In the genomic region with DNA sequence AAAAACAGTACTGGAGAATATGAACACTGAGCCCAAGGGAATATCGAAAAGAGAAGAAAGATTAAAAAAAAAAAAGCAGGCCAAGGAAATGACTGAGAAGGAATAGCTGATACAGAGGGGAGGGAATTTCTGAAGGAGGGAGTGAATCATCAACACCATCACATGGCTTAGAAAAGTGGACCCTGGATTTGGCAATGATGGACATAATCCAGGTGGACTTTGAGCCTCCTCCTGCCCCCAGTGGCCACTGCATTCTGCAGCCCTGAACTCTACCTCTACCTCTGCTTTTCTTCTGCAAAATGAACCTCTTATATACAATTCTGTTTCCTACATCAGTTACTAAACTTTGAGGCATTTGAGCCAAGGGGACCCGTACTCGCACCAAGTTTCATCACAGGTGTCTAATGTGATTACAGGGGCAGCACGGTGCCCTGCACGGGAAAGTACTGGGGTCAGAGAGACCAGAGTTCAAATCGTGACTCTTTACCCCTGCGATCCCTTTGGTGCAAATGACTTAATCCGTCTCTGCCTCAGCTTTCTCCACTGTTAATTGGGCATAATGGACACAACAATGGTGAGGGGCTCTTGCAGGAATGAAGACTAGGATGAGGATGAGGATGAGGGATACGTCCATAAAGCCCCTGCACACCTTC, we compare ENCODE assay signal across 8 cellular contexts. TPM values are rescaled to one million over a fixed set of nuclear protein-coding genes. Genes with fewer than 3 reads are reported as not detected.
A peak's percentile ranks its signal among the peaks of the same experiment; 100 is the strongest.
DNase-seq lines count a peak whose midpoint lies in the region; ATAC-seq, FAIRE-seq and TF ChIP-seq lines count a peak whose summit lies in the region.

No MANE protein-coding gene starts in this region.

- H3K4me2 ChIP-seq in MM.1S (ENCODE audit: low read depth, low read length) = peak overlapping the region; percentile 94

- peaks cover 33% of the 10 kb centered on the region for H3K36me3 Mint-ChIP-seq in nephron progenitor cell (ENCODE audit: low read depth)

- WGBS in ectodermal cell, 2 experiments = 76 to 80% methylated on average over 9 of the region's 9 CpGs

- no peak overlapping the region for H3K9ac ChIP-seq in MM.1S (ENCODE audit: low read length)

- H3K9me3 Mint-ChIP-seq in nephron progenitor cell = no peaks in the 10 kb centered on the region

- no peaks in the 10 kb centered on the region for H4K20me1 ChIP-seq in MM.1S (ENCODE audit: insufficient read depth, low read length)

- peak overlapping the region; percentile 78 for H3K4me3 Mint-ChIP-seq in nephron progenitor cell

- peak overlapping the region; percentile 13 for H3K27ac Mint-ChIP-seq in nephron progenitor cell

- H3K4me1 Mint-ChIP-seq in nephron progenitor cell = peaks cover 23% of the 10 kb centered on the region

- H3K4me1 ChIP-seq in MM.1S (ENCODE audit: low read length) (peaks cover 16% of the 10 kb centered on the region; the same call in 1 of the 2 replicates), ectodermal cell (ENCODE audit: control insufficient read depth, insufficient read depth, low read length) (no peaks in the 10 kb centered on the region)

- TF ChIP-seq CTCF in MM.1S (IDR thresholded peaks at IDR 0.05; ENCODE audit: low read length) (peak; percentile 12; the same call in 1 of the 2 replicates), nephron progenitor cell (IDR thresholded peaks at IDR 0.05) (no peak)

- no peaks in the 10 kb centered on the region; the same call in 1 of the 2 replicates for H3F3A ChIP-seq in MM.1S (ENCODE audit: insufficient read depth, low read length)

- H3K27me3 ChIP-seq in MM.1S (replicated peaks; ENCODE audit: insufficient read depth, low read length) (no peaks in the 10 kb centered on the region), ectodermal cell (ENCODE audit: control insufficient read depth, insufficient read depth, low read length, poor library complexity, severe bottlenecking) (no peaks in the 10 kb centered on the region)

- H3K27ac ChIP-seq in MM.1S (ENCODE audit: low read length) = no peak overlapping the region
- H3K27ac ChIP-seq in ectodermal cell (ENCODE audit: insufficient read depth, low read depth, low read length, poor library complexity, severe bottlenecking) = no peak overlapping the region

- no peaks in the 10 kb centered on the region for H3K9me3 ChIP-seq in MM.1S (replicated peaks; ENCODE audit: insufficient read depth, low read length)
- no peaks in the 10 kb centered on the region for H3K9me3 ChIP-seq in ectodermal cell (ENCODE audit: control insufficient read depth, low read length)

- no peak for FAIRE-seq in GM19239 (lab: Jason Lieb, UNC)

- peak overlapping the region; percentile 62; the same call in 1 of the 2 replicates for H2AFZ ChIP-seq in MM.1S (ENCODE audit: low read length)

- no peaks in the 10 kb centered on the region; the same call in 1 of the 2 replicates for H3K36me3 ChIP-seq in MM.1S (replicated peaks; ENCODE audit: insufficient read depth, low read length)
- peaks cover 10% of the 10 kb centered on the region for H3K36me3 ChIP-seq in ectodermal cell (ENCODE audit: control insufficient read depth, insufficient read depth, low read length)

- intact Hi-C loops in Right ventricle myocardium superior (cut with DNase I) = no loop called here

- ATAC-seq in GM18861 (IDR thresholded peaks at IDR 0.05; ENCODE audit: unreplicated experiment) (no peak), Right ventricle myocardium superior (ENCODE audit: poor library complexity) (no peak)

- H3K4me3 ChIP-seq in MM.1S (ENCODE audit: low read length) (peak overlapping the region; percentile 76), ectodermal cell (ENCODE audit: insufficient read depth, low read depth, low read length) (peak overlapping the region; percentile 71)

- peaks cover 9% of the 10 kb centered on the region for H3K79me2 ChIP-seq in MM.1S (ENCODE audit: low read length)

- DNase-seq in DMS53 treated with DMSO at 0.1 percent for 48 hours (lab: John Stamatoyannopoulos, UW; ENCODE audit: unreplicated experiment) = peak; percentile 62
- DNase-seq in MM.1S = no peak
- no peak for DNase-seq in nephron progenitor cell
- no peak for DNase-seq in GM19239 (ENCODE audit: insufficient read length, low spot score)
- DNase-seq in SKM-1 treated with dmso at 0.1 percent for 144 hours (lab: John Stamatoyannopoulos, UW; ENCODE audit: unreplicated experiment) = no peak
- no peak for DNase-seq in Right ventricle myocardium superior

- no peaks in the 10 kb centered on the region for H3K9me2 ChIP-seq in MM.1S (replicated peaks; ENCODE audit: insufficient read depth, low read length)

- H3K27me3 Mint-ChIP-seq in nephron progenitor cell (ENCODE audit: low read depth, poor library complexity) = peaks cover 4% of the 10 kb centered on the region

RNA-seq across cellular contexts. Expression of a gene that starts 1.1 kb away (rescaled TPM):
- 52.1 TPM for polyA plus RNA-seq in ectodermal cell (2013, experiment 1 of 4)
- polyA plus RNA-seq in ectodermal cell (2013, experiment 2 of 4) = 43.5 TPM
- 46.6 TPM for polyA plus RNA-seq in ectodermal cell (2013, experiment 3 of 4)
- 59.2 TPM for polyA plus RNA-seq in ectodermal cell (2013, experiment 4 of 4)
- 16.6 TPM for total RNA-seq in Right ventricle myocardium superior
